38 cellular contexts compared by ENCODE assay signal in genomic region chr18:22663378-22663777, GRCh38.
"Had no signal": no experiment of that assay in that cellular context is flagged by ENCODE, and none has a peak within 500 bp of the region (broad histone marks: within the 10 kb centered on the region; RNA-seq: fewer than 3 reads in every experiment).

No MANE protein-coding gene starts in this region.

- H3K36me3 Mint-ChIP-seq: activated naive CD4-positive, alpha-beta T cell treated with anti-CD3 and anti-CD28 coated beads, Interleukin-2, amount 10 ng/mL, durations not matched to agents 7 days and 5 days; activated naive CD4-positive, alpha-beta T cell treated with anti-CD3 and anti-CD28 coated beads, Interleukin-2, amount 50 U/mL, for 24 hours; activated naive CD8-positive, alpha-beta T cell; activated naive CD8-positive, alpha-beta T cell treated with anti-CD3 and anti-CD28 coated beads, Interleukin-2, amount 10 ng/mL, durations not matched to agents 7 days and 5 days; brain had no signal

- H3K27ac ChIP-seq: adrenal gland, ascending aorta, body of pancreas, brain microvascular endothelial cell, cardiac muscle cell had no signal

- H3K4me1 ChIP-seq: adrenal gland, ascending aorta, body of pancreas had no signal

- H3K4me1 Mint-ChIP-seq: activated naive CD4-positive, alpha-beta T cell treated with anti-CD3 and anti-CD28 coated beads, Interleukin-2, amount 10 ng/mL, durations not matched to agents 7 days and 5 days; activated naive CD4-positive, alpha-beta T cell treated with anti-CD3 and anti-CD28 coated beads, Interleukin-2, amount 50 U/mL, for 24 hours; activated naive CD8-positive, alpha-beta T cell treated with anti-CD3 and anti-CD28 coated beads, Interleukin-2, amount 10 ng/mL, durations not matched to agents 7 days and 5 days; activated T-helper 17 cell treated with anti-CD3 and anti-CD28 coated beads, Interleukin-2, amount 50 U/mL, for 72 hours; brain; central memory CD8-positive, alpha-beta T cell had no signal

- H3K27me3 ChIP-seq: adrenal gland, ascending aorta, body of pancreas, brain microvascular endothelial cell, cardiac muscle cell had no signal

- H3K27me3 Mint-ChIP-seq: activated naive CD4-positive, alpha-beta T cell treated with anti-CD3 and anti-CD28 coated beads, Interleukin-2, amount 10 ng/mL, durations not matched to agents 7 days and 5 days; activated naive CD8-positive, alpha-beta T cell treated with anti-CD3 and anti-CD28 coated beads, Interleukin-2, amount 10 ng/mL, durations not matched to agents 7 days and 5 days; activated naive CD8-positive, alpha-beta T cell treated with anti-CD3 and anti-CD28 coated beads, Interleukin-2, amount 50 U/mL, for 24 hours; activated T-helper 17 cell treated with anti-CD3 and anti-CD28 coated beads, Interleukin-2, amount 50 U/mL, for 72 hours had no signal

- H3K4me3 Mint-ChIP-seq: activated naive CD4-positive, alpha-beta T cell treated with anti-CD3 and anti-CD28 coated beads for 36 hours; activated naive CD4-positive, alpha-beta T cell treated with anti-CD3 and anti-CD28 coated beads, Interleukin-2, amount 10 ng/mL, durations not matched to agents 7 days and 5 days; activated naive CD4-positive, alpha-beta T cell treated with anti-CD3 and anti-CD28 coated beads, Interleukin-2, amount 50 U/mL, for 24 hours; activated naive CD8-positive, alpha-beta T cell; activated naive CD8-positive, alpha-beta T cell treated with anti-CD3 and anti-CD28 coated beads for 36 hours; activated naive CD8-positive, alpha-beta T cell treated with anti-CD3 and anti-CD28 coated beads, Interleukin-2, amount 10 ng/mL, durations not matched to agents 7 days and 5 days; activated naive CD8-positive, alpha-beta T cell treated with anti-CD3 and anti-CD28 coated beads, Interleukin-2, amount 50 U/mL, for 24 hours; activated T-cell treated with anti-CD3 and anti-CD28 coated beads, Interleukin-2, amount 50 U/mL, for 24 hours; activated T-cell treated with anti-CD3 and anti-CD28 coated beads, Interleukin-2, amount 50 U/mL, for 4 hours; activated T-cell treated with anti-CD3 and anti-CD28 coated beads, Interleukin-2, amount 50 U/mL, for 72 hours; activated T-helper 1 cell treated with anti-CD3 and anti-CD28 coated beads, Interleukin-12 subunit alpha, Interleukin-12 subunit beta, Interleukin-2, Interleukin-4 antibody, amounts not matched to agents 30 ng/mL and 10 ng/mL and 1 ng/mL, durations not matched to agents 14 hours and 24 hours and 36 hours; activated T-helper 17 cell treated with anti-CD3 and anti-CD28 coated beads, Interleukin-2, amount 50 U/mL, for 72 hours; brain; central memory CD8-positive, alpha-beta T cell had no signal

- DNase-seq: activated effector memory CD4-positive, alpha-beta T cell treated with anti-CD3 and anti-CD28 coated beads, Interleukin-2, amount 50 U/mL, for 16 hours; activated effector memory CD4-positive, alpha-beta T cell treated with Interleukin-2 at 50 U/mL for 16 hours; activated gamma-delta T cell; activated gamma-delta T cell treated with Interleukin-2 at 50 U/mL for 16 hours; activated naive CD4-positive, alpha-beta T cell; activated naive CD4-positive, alpha-beta T cell treated with anti-CD3 and anti-CD28 coated beads for 36 hours; activated naive CD4-positive, alpha-beta T cell treated with anti-CD3 and anti-CD28 coated beads, Interleukin-2, amount 10 ng/mL, durations not matched to agents 7 days and 5 days; activated naive CD4-positive, alpha-beta T cell treated with anti-CD3 and anti-CD28 coated beads, Interleukin-2, amount 50 U/mL, for 16 hours; activated naive CD4-positive, alpha-beta T cell treated with Interleukin-2 at 50 U/mL for 16 hours; activated naive CD8-positive, alpha-beta T cell treated with anti-CD3 and anti-CD28 coated beads for 36 hours; activated naive CD8-positive, alpha-beta T cell treated with anti-CD3 and anti-CD28 coated beads, Interleukin-2, amount 10 ng/mL, durations not matched to agents 7 days and 5 days; activated naive CD8-positive, alpha-beta T cell treated with anti-CD3 and anti-CD28 coated beads, Interleukin-2, amount 50 U/mL, for 24 hours; activated T-cell treated with anti-CD3 and anti-CD28 coated beads, Interleukin-2, amount 50 U/mL, for 1 hour; activated T-cell treated with anti-CD3 and anti-CD28 coated beads, Interleukin-2, amount 50 U/mL, for 24 hours; activated T-cell treated with anti-CD3 and anti-CD28 coated beads, Interleukin-2, amount 50 U/mL, for 4 hours; activated T-cell treated with anti-CD3 and anti-CD28 coated beads, Interleukin-2, amount 50 U/mL, for 48 hours; activated T-cell treated with anti-CD3 and anti-CD28 coated beads, Interleukin-2, amount 50 U/mL, for 72 hours; adrenal gland; amniotic stem cell; amygdala; anterior cingulate cortex; aorta; body of pancreas; brain microvascular endothelial cell; caudate nucleus; central memory CD4-positive, alpha-beta T cell; cerebellar nuclear complex had no signal

- H3K4me3 ChIP-seq: adrenal gland, ascending aorta, body of pancreas, cardiac muscle cell had no signal

- H3K36me3 ChIP-seq: adrenal gland, ascending aorta, brain microvascular endothelial cell, cardiac muscle cell had no signal

- H3K27ac Mint-ChIP-seq: activated naive CD4-positive, alpha-beta T cell treated with anti-CD3 and anti-CD28 coated beads for 36 hours; activated naive CD4-positive, alpha-beta T cell treated with anti-CD3 and anti-CD28 coated beads, Interleukin-2, amount 10 ng/mL, durations not matched to agents 7 days and 5 days; activated naive CD4-positive, alpha-beta T cell treated with anti-CD3 and anti-CD28 coated beads, Interleukin-2, amount 50 U/mL, for 24 hours; activated naive CD8-positive, alpha-beta T cell; activated naive CD8-positive, alpha-beta T cell treated with anti-CD3 and anti-CD28 coated beads for 36 hours; activated naive CD8-positive, alpha-beta T cell treated with anti-CD3 and anti-CD28 coated beads, Interleukin-2, amount 10 ng/mL, durations not matched to agents 7 days and 5 days; activated naive CD8-positive, alpha-beta T cell treated with anti-CD3 and anti-CD28 coated beads, Interleukin-2, amount 50 U/mL, for 24 hours; activated T-cell treated with anti-CD3 and anti-CD28 coated beads, Interleukin-2, amount 50 U/mL, for 24 hours; activated T-cell treated with anti-CD3 and anti-CD28 coated beads, Interleukin-2, amount 50 U/mL, for 72 hours; activated T-helper 1 cell treated with anti-CD3 and anti-CD28 coated beads, Interleukin-12 subunit alpha, Interleukin-12 subunit beta, Interleukin-2, Interleukin-4 antibody, amounts not matched to agents 30 ng/mL and 10 ng/mL and 1 ng/mL, durations not matched to agents 14 hours and 24 hours and 36 hours; activated T-helper 17 cell treated with anti-CD3 and anti-CD28 coated beads, Interleukin-2, amount 50 U/mL, for 72 hours; brain had no signal

- ATAC-seq: activated naive CD4-positive, alpha-beta T cell treated with anti-CD3 and anti-CD28 coated beads, Interleukin-2, amount 50 U/mL, for 72 hours; activated naive CD8-positive, alpha-beta T cell treated with anti-CD3 and anti-CD28 coated beads, Interleukin-2, amount 50 U/mL, for 24 hours; activated T-cell treated with anti-CD3 and anti-CD28 coated beads, Interleukin-2, amount 50 U/mL, for 4 hours; activated T-cell treated with anti-CD3 and anti-CD28 coated beads, Interleukin-2, amount 50 U/mL, for 72 hours; activated T-helper 17 cell treated with anti-CD3 and anti-CD28 coated beads, Interleukin-2, amount 50 U/mL, for 72 hours; body of pancreas had no signal

- FAIRE-seq: astrocyte, bronchial epithelial cell had no signal
